ENCODE assay signal across 8 cellular contexts in the genomic region with DNA sequence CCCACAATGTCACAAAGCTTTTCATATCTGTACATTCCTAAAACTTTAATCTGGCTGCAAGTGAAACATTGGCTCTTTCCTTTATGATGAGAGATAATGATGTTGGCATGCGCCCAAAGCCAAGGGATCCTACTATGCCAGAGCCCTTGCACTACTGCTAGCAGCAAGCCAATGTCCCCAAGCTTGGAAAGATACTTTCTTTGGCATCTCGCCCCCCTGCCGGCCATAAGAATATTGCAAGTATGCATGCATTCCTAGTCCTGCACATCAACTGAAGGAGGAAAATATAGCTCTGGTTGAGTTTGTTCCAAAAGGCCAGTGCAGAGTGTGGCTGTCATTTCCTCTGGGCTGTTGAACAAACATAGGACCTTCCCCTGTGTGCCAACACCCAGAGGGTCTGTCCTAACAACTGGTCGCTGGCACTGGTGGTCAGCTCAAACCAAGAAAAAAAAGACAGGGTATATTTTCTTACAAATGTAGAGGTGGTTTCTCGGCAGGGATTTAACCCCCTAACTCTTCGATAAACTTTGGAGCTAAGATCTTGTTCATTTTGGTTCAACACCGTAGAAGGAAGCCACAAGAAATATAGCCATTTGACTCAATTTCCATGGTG. TPM values are rescaled to one million over a fixed set of nuclear protein-coding genes. Genes with fewer than 3 reads are reported as not detected.
DNase-seq lines count a peak whose midpoint lies in the region; ATAC-seq, FAIRE-seq and TF ChIP-seq lines count a peak whose summit lies in the region.

No MANE protein-coding gene starts in this region.

- no peak for TF ChIP-seq POLR2A in HepG2 (IDR thresholded peaks at IDR 0.05; ENCODE audit: insufficient read depth in 1 of 2, low read depth in 2 of 2, low read length in 2 of 2)

- peak; percentile 18 for FAIRE-seq in HepG2 (lab: Jason Lieb, UNC)

- POLR2A ChIA-PET in PC-9 (lab: Charles Lee; ENCODE audit: unreplicated experiment) (interaction anchor here (0.6 to 1.0 kb wide), 3 partner anchors 47 to 337 kb away, joined by 4 to 7 read pairs (median 5); partner anchors contain the start of gene ABHD10), HepG2 (lab: Yijun Ruan, JAX) (interaction anchor here (1.0 to 1.5 kb wide), 2 partner anchors 47 to 263 kb away, joined by 3 to 6 read pairs; partner anchors contain the start of gene ABHD10)

- WGBS in HepG2 (ENCODE audit: low lambda C conversion rate), result 68% methylated on average over 7 of the region's 7 CpGs

- CTCF ChIA-PET in PC-9 (lab: Charles Lee) (interaction anchor here (0.5 to 4.8 kb wide), 20 partner anchors 8 to 458 kb away, joined by 3 to 37 read pairs (median 4); partner anchors contain the start of gene ABHD10), HepG2 (lab: Yijun Ruan, JAX; ENCODE audit: low intra/inter-chr PET ratio, low total read pairs) (interaction anchor here (1.2 to 5.7 kb wide), 4 partner anchors 47 to 252 kb away, joined by 3 to 79 read pairs (median 9); no protein-coding TSS in a partner anchor)

- no peak overlapping the region for H3K4me3 Mint-ChIP-seq in CD14-positive monocyte

- H3K4me3 ChIP-seq in PC-9 (no peak overlapping the region), astrocyte of the spinal cord (ENCODE audit: low read depth, low read length) (no peak overlapping the region), HepG2 (replicated peaks in 1 of 3; ENCODE audit: insufficient read depth in 1 of 3, low read depth in 2 of 3, low read length in 3 of 3) (no peak overlapping the region)

- no peaks in the 10 kb centered on the region for H3K9me2 ChIP-seq in PC-9 (ENCODE audit: insufficient read depth)

- H3K4me2 ChIP-seq in PC-9, result no peak overlapping the region
- no peak overlapping the region for H3K4me2 ChIP-seq in HepG2 (ENCODE audit: low read depth, low read length)

- no peaks in the 10 kb centered on the region for H3K4me1 Mint-ChIP-seq in CD14-positive monocyte

- peaks cover 0 to 2% (median 1%) of the 10 kb centered on the region in 3 donors for H3K27me3 Mint-ChIP-seq in CD14-positive monocyte (ENCODE audit: low read depth in 3 of 3)

- TF ChIP-seq CTCF in CD14-positive monocyte (IDR thresholded peaks at IDR 0.05), result peak; percentile 42
- peak; percentile 88 for TF ChIP-seq CTCF in PC-9 (conservative IDR thresholded peaks at IDR 0.05)
- peak; percentile 62 for TF ChIP-seq CTCF in astrocyte of the spinal cord (IDR thresholded peaks at IDR 0.05; ENCODE audit: low read depth, low read length)
- peak; percentile 62 for TF ChIP-seq CTCF in HepG2 (CRISPR knock-in tag; IDR thresholded peaks at IDR 0.05)

- H3F3A ChIP-seq in PC-9 (ENCODE audit: insufficient read depth, low read depth), result peaks cover 22% of the 10 kb centered on the region; the same call in 1 of the 2 replicates

- H2AFZ ChIP-seq in PC-9 (no peak overlapping the region), HepG2 (ENCODE audit: low read length) (no peak overlapping the region)

- in situ Hi-C loops in astrocyte of the spinal cord (cut with HindIII; ENCODE audit: low sequenced_read_pairs), result no loop called here
- in situ Hi-C loops in HepG2 (cut with HindIII; ENCODE audit: extremely low pct_ligation_motif_present, low pct_unique_long_range_greater_than_20kb), result loop anchor here (5.0 kb wide), 2 partner anchors 146 to 256 kb away; no protein-coding TSS in a partner anchor

- no peaks in the 10 kb centered on the region for H3K9me3 Mint-ChIP-seq in CD14-positive monocyte

- H3K27ac Mint-ChIP-seq in CD14-positive monocyte, result no peak overlapping the region

- TF ChIP-seq EP300 in HepG2 (IDR thresholded peaks at IDR 0.05; ENCODE audit: low read depth in 2 of 2, low read length in 2 of 2) (no peak), HepG2 (CRISPR knock-in tag; IDR thresholded peaks at IDR 0.05; ENCODE audit: borderline replicate concordance) (no peak)

- no peaks in the 10 kb centered on the region for H3K27me3 ChIP-seq in PC-9 (ENCODE audit: insufficient read depth, low read depth)
- H3K27me3 ChIP-seq in HepG2 (ENCODE audit: control insufficient read depth in 1 of 2, insufficient read depth in 2 of 2, low read length in 2 of 2), result no peaks in the 10 kb centered on the region

- H3K4me1 ChIP-seq in PC-9 (replicated peaks; ENCODE audit: insufficient read depth), result peaks cover 15% of the 10 kb centered on the region
- H3K4me1 ChIP-seq in HepG2 (ENCODE audit: insufficient read depth, low read length), result no peaks in the 10 kb centered on the region

- no peak overlapping the region for H3K9ac ChIP-seq in HepG2 (ENCODE audit: insufficient read depth, low read depth, low read length)

- DNase-seq in CD14-positive monocyte (ENCODE audit: low spot score) (no peak), PC-9 (peak; percentile 62 to 67), astrocyte of the spinal cord (ENCODE audit: low read depth, low spot score) (peak; percentile 48), HepG2 (ENCODE audit: low spot score) (peak; percentile 47), NCI-H1048 (lab: John Stamatoyannopoulos, UW) (no peak), HK-2 (ENCODE audit: unreplicated experiment) (no peak)
- no peak for DNase-seq in activated CD8-positive, alpha-beta memory T cell treated with anti-CD3 and anti-CD28 coated beads, Interleukin-2, amount 50 U/mL, for 48 hours

- no peaks in the 10 kb centered on the region; the same call in 1 of the 2 replicates for H3K9me3 ChIP-seq in PC-9 (ENCODE audit: insufficient read depth, low read depth)
- no peaks in the 10 kb centered on the region for H3K9me3 ChIP-seq in HepG2 (ENCODE audit: low read length)

- H3K36me3 Mint-ChIP-seq in CD14-positive monocyte, result no peaks in the 10 kb centered on the region

- no peaks in the 10 kb centered on the region for H4K20me1 ChIP-seq in PC-9 (ENCODE audit: insufficient read depth)
- H4K20me1 ChIP-seq in HepG2 (ENCODE audit: insufficient read depth, low read length), result no peaks in the 10 kb centered on the region

- BruUV-seq in PC-9 (replicated peaks; lab: Mats Ljungman, UMichigan) (no TSS peak), HepG2 (replicated peaks; lab: Mats Ljungman, UMichigan) (no TSS peak)

- H3K79me2 ChIP-seq in PC-9 (ENCODE audit: low read depth), result no peaks in the 10 kb centered on the region
- H3K79me2 ChIP-seq in HepG2 (ENCODE audit: insufficient read depth, low read length), result no peaks in the 10 kb centered on the region

- H3K36me3 ChIP-seq in PC-9 (ENCODE audit: low read depth) (peaks cover 22% of the 10 kb centered on the region; the same call in 1 of the 2 replicates), HepG2 (replicated peaks in 1 of 2; ENCODE audit: control insufficient read depth in 1 of 2, insufficient read depth in 2 of 2, low read length in 2 of 2) (0 out of 5 replicates have a peak, but pooled peaks cover 0 to 3% of the 10 kb centered on the region in 2 experiments)

- peak; percentile 32; the same call in 1 of the 2 replicates for TF ChIP-seq RAD21 in HepG2 (CRISPR knock-in tag; IDR thresholded peaks at IDR 0.05)

- ATAC-seq in GM18519 (IDR thresholded peaks at IDR 0.05; ENCODE audit: low FRiP score, unreplicated experiment) (peak; percentile 41), HepG2 (peak; percentile 86)

- intact Hi-C loops in CD14-positive monocyte (cut with micrococcal nuclease) (loop anchor here (2.0 to 5.0 kb wide), 2 partner anchors 251 to 261 kb away; partner anchors contain the start of gene ABHD10 (in 1 of the 2)), PC-9 (cut with micrococcal nuclease; ENCODE audit: unreplicated experiment) (loop anchor here (1.0 to 2.0 kb wide), 2 partner anchors 47 to 53 kb away; no protein-coding TSS in a partner anchor), HepG2 (cut with micrococcal nuclease; ENCODE audit: unreplicated experiment) (loop anchor here (1.0 to 5.0 kb wide), 2 partner anchors 47 to 326 kb away; no protein-coding TSS in a partner anchor)

- no peak overlapping the region for H3K27ac ChIP-seq in PC-9
- H3K27ac ChIP-seq in HepG2 (ENCODE audit: extremely low read length, insufficient read depth, low read length), result no peak overlapping the region

TF ChIP-seq in HepG2, 621 proteins besides CTCF, POLR2A, EP300 and RAD21 (continues in another document):
- TF ChIP-seq ZNF530 (CRISPR knock-in tag; IDR thresholded peaks at IDR 0.05; ENCODE audit: low read depth), result no peak
- no peak for TF ChIP-seq ZNF644 (CRISPR knock-in tag; IDR thresholded peaks at IDR 0.05; ENCODE audit: low read depth)
- TF ChIP-seq RFX5 (IDR thresholded peaks at IDR 0.05; ENCODE audit: low read depth, low read length), result no peak
- TF ChIP-seq CCDC6 (CRISPR knock-in tag; IDR thresholded peaks at IDR 0.05), result no peak
- peak; percentile 38 for TF ChIP-seq TEAD3 (CRISPR knock-in tag; optimal IDR thresholded peaks at IDR 0.05; ENCODE audit: borderline replicate concordance)
- no peak for TF ChIP-seq ARNT2 (CRISPR knock-in tag; IDR thresholded peaks at IDR 0.05; ENCODE audit: low read depth)
- TF ChIP-seq MAFF (IDR thresholded peaks at IDR 0.05; ENCODE audit: low read depth, low read length), result no peak
- TF ChIP-seq ZNF883 (CRISPR knock-in tag; IDR thresholded peaks at IDR 0.05; ENCODE audit: not compliant biosample characterization), result no peak
- no peak for TF ChIP-seq CHD2 (IDR thresholded peaks at IDR 0.05; ENCODE audit: low read depth, low read length)
- TF ChIP-seq SMC3 (IDR thresholded peaks at IDR 0.05; ENCODE audit: low read length), result peak; percentile 67

RNA-seq across cellular contexts. Expression of gene PLCXD2, which starts 41.5 kb away (rescaled TPM):
- under 1 TPM; 0.06 to 0.08 TPM for polyA plus RNA-seq in CD14-positive monocyte
- total RNA-seq in PC-9 (2021), result 14.5 and 16.3 TPM in 2 replicates
- 23.5 and 29.1 TPM in 2 replicates for total RNA-seq in HepG2 (2016; rRNA removed; fragmentation: Illumina TruSeq; extraction: Trizol)
- total RNA-seq in HepG2 (2016; cell fraction: cytosol; rRNA removed; fragmentation: Illumina TruSeq; extraction: Trizol; ENCODE audit: low read depth), result 9.1 and 11.9 TPM in 2 replicates
- 21.6 and 24.6 TPM in 2 replicates for total RNA-seq in HepG2 (2016; cell fraction: insoluble cytoplasmic fraction; rRNA removed; fragmentation: Illumina TruSeq; extraction: Trizol)
- total RNA-seq in HepG2 (2016; cell fraction: membrane; rRNA removed; fragmentation: Illumina TruSeq; extraction: Trizol), result 18.7 and 18.8 TPM in 2 replicates
- total RNA-seq in HepG2 (2016; cell fraction: nucleus; rRNA removed; fragmentation: Illumina TruSeq; extraction: Trizol), result 27.0 and 27.2 TPM in 2 replicates
- 4.7 and 4.8 TPM in 2 replicates for polyA plus RNA-seq in HepG2 (2011; rRNA removed)
- polyA plus RNA-seq in HepG2 (2011; cell fraction: cytosol; rRNA removed), result 4.7 and 6.8 TPM in 2 replicates
- 2.9 and 3.5 TPM in 2 replicates for polyA plus RNA-seq in HepG2 (2011; cell fraction: nucleus; rRNA removed)
- polyA plus RNA-seq in HepG2 (2012), result 7.1 and 11.5 TPM in 2 replicates
- 9.5 and 11.8 TPM in 2 replicates for polyA plus RNA-seq in HepG2 (2016; cell fraction: cytosol; fragmentation: Illumina TruSeq; extraction: Trizol; ENCODE audit: low read depth)
- 17.7 and 19.9 TPM in 2 replicates for polyA plus RNA-seq in HepG2 (2016; cell fraction: insoluble cytoplasmic fraction; fragmentation: Illumina TruSeq; extraction: Trizol; ENCODE audit: low read depth)
- 14.0 and 14.3 TPM in 2 replicates for polyA plus RNA-seq in HepG2 (2016; cell fraction: membrane; fragmentation: Illumina TruSeq; extraction: Trizol; ENCODE audit: low read depth)
- polyA plus RNA-seq in HepG2 (2016; cell fraction: nucleus; fragmentation: Illumina TruSeq; extraction: Trizol; ENCODE audit: insufficient read depth, low read depth), result 8.6 and 9.9 TPM in 2 replicates
- 3.4 and 6.0 TPM in 2 replicates for polyA minus RNA-seq in HepG2 (2011; rRNA and poly(A)+ RNA removed; ENCODE audit: low replicate concordance)
- polyA minus RNA-seq in HepG2 (2011; cell fraction: cytosol; rRNA and poly(A)+ RNA removed), result 0.49 and 2.7 TPM in 2 replicates
- 62.8 and 86.4 TPM in 2 replicates for polyA minus RNA-seq in HepG2 (2011; cell fraction: nucleus; rRNA and poly(A)+ RNA removed)

Comparison
In these comparisons a context has a peak if more than half of its experiments do, and no peak if none do; other contexts are left out.
1. DNase-seq: peak in PC-9 (2 of 2), astrocyte of the spinal cord (single experiment) and HepG2 (single experiment); none in CD14-positive monocyte (single experiment), activated CD8-positive, alpha-beta memory T cell treated with anti-CD3 and anti-CD28 coated beads, Interleukin-2, amount 50 U/mL, for 48 hours (single experiment), NCI-H1048 (single experiment) and HK-2 (single experiment).
2. Peak in every context shown above with its lines, with median percentiles within 50 percentile points of each other: CTCF ChIP-seq.